Comparison of ENCODE assay signal across 1 cellular context in genomic region chr17:57548421-57549385, GRCh38.
TF ChIP-seq lines count a peak whose summit lies in the region.

No MANE protein-coding gene starts in this region.

TF ChIP-seq in A549, 52 proteins besides CTCF, POLR2A, EP300 and RAD21 (continued from another document):
- no peak for TF ChIP-seq REST (IDR thresholded peaks at IDR 0.05)
